ENCODE assay signal across 15 cellular contexts in genomic region chr5:123133438-123134100, GRCh38. TPM values are rescaled to one million over a fixed set of nuclear protein-coding genes. Genes with fewer than 3 reads are reported as not detected.
A peak's percentile ranks its signal among the peaks of the same experiment; 100 is the strongest.
DNase-seq lines count a peak whose midpoint lies in the region; ATAC-seq, FAIRE-seq and TF ChIP-seq lines count a peak whose summit lies in the region.
"Had no signal": no experiment of that assay in that cellular context is flagged by ENCODE, and none has a peak within 500 bp of the region (broad histone marks: within the 10 kb centered on the region; RNA-seq: fewer than 3 reads in every experiment).

No MANE protein-coding gene starts in this region.

- no peak overlapping the region for H2BK15ac ChIP-seq in H1 (ENCODE audit: low read length)
- no peak overlapping the region for H2BK15ac ChIP-seq in mesenchymal stem cell (ENCODE audit: low read depth, poor library complexity, severe bottlenecking)

- H3K23ac ChIP-seq in H1 (ENCODE audit: insufficient read length) (no peak overlapping the region), mesenchymal stem cell (ENCODE audit: low read length in 2 of 2) (no peak overlapping the region)

- H4K5ac ChIP-seq in H1 (ENCODE audit: insufficient read length, low read depth, low read length), result no peak overlapping the region

- H3K9me3 ChIP-seq in H1 (ENCODE audit: insufficient read depth in 2 of 2, low read depth in 1 of 2, low read length in 1 of 2) (no peaks in the 10 kb centered on the region), mesenchymal stem cell (ENCODE audit: control insufficient read depth, low read length) (no peaks in the 10 kb centered on the region), tibial artery (no peaks in the 10 kb centered on the region)
- H3K9me3 ChIP-seq: Caco-2 had no signal

- H3K9ac ChIP-seq in H1 (replicated peaks in 1 of 4; ENCODE audit: extremely low read depth in 1 of 4, low read depth in 3 of 4, low read length in 3 of 4), result no peak overlapping the region
- H3K9ac ChIP-seq in mesenchymal stem cell (ENCODE audit: low read length), result no peak overlapping the region

- H2BK5ac ChIP-seq in H1 (ENCODE audit: low read depth, low read length) (no peak overlapping the region), mesenchymal stem cell (ENCODE audit: low read depth, low read length, poor library complexity, severe bottlenecking) (no peak overlapping the region)

- no peak overlapping the region for H3K27ac ChIP-seq in H1 (ENCODE audit: low read depth, low read length)
- H3K27ac ChIP-seq in mesenchymal stem cell (ENCODE audit: low read length, poor library complexity, severe bottlenecking), result no peak overlapping the region
- H3K27ac ChIP-seq in tibial artery, result peak overlapping the region; percentile 57 to 58

- H3K27me3 ChIP-seq in H1 (replicated peaks in 1 of 4; ENCODE audit: control insufficient read depth in 3 of 4, extremely low read depth in 1 of 4, insufficient read depth in 3 of 4, low read length in 3 of 4) (no peaks in the 10 kb centered on the region), mesenchymal stem cell (ENCODE audit: control insufficient read depth in 1 of 2, insufficient read depth in 1 of 2, low read length in 2 of 2) (no peaks in the 10 kb centered on the region), tibial artery (no peaks in the 10 kb centered on the region)

- no peak for DNase-seq in HEK293T (ENCODE audit: extremely low spot score)
- no peak for DNase-seq in H1 (ENCODE audit: low read depth in 1 of 2, low spot score in 2 of 2)
- DNase-seq in mesenchymal stem cell, result peak; percentile 27
- no peak for DNase-seq in tibial artery
- no peak for DNase-seq in GM12891 (ENCODE audit: insufficient read length, low spot score)
- no peak for DNase-seq in DMS53 (lab: John Stamatoyannopoulos, UW)
- DNase-seq: Caco-2; CD8-positive, alpha-beta memory T cell; H9; HFFc6 had no signal

- H3K14ac ChIP-seq in H1 (ENCODE audit: insufficient read length) (no peak overlapping the region), mesenchymal stem cell (ENCODE audit: low read length in 2 of 2) (no peak overlapping the region)

- intact Hi-C loops in tibial artery (cut with DNase I; ENCODE audit: low total_unique reads), result no loop called here

- H3K79me2 ChIP-seq in H1 (ENCODE audit: control insufficient read depth in 1 of 2, insufficient read depth in 2 of 2, low read length in 2 of 2), result no peaks in the 10 kb centered on the region

- POLR2A ChIA-PET in HEK293T (lab: Yijun Ruan, JAX) (no interaction called here), H1 (lab: Charles Lee; ENCODE audit: partially characterized antibody) (no interaction called here)

- H3K4ac ChIP-seq in H1 (replicated peaks; ENCODE audit: insufficient read length, low read depth, low read length), result no peak overlapping the region
- no peak overlapping the region for H3K4ac ChIP-seq in mesenchymal stem cell (ENCODE audit: low read depth in 1 of 2, low read length in 2 of 2)

- no peak for TF ChIP-seq RAD21 in H1 (IDR thresholded peaks at IDR 0.05 in 1 of 2, conservative IDR thresholded peaks at IDR 0.05 in 1 of 2; ENCODE audit: low read depth in 2 of 2, low read length in 2 of 2)

- H3K18ac ChIP-seq in H1 (ENCODE audit: extremely low read depth, low read length), result no peak overlapping the region
- H3K18ac ChIP-seq in mesenchymal stem cell (ENCODE audit: low read depth in 1 of 2, low read length in 2 of 2), result no peak overlapping the region

- H3K4me2 ChIP-seq in H1 (ENCODE audit: insufficient read depth in 1 of 2, low read depth in 2 of 2, low read length in 2 of 2) (no peak overlapping the region), mesenchymal stem cell (ENCODE audit: low read length, poor library complexity, severe bottlenecking) (no peak overlapping the region)
- H3K4me2 ChIP-seq: GM23338 had no signal

- H3K36me3 ChIP-seq in H1 (ENCODE audit: control insufficient read depth in 2 of 4, insufficient read depth in 4 of 4, low read length in 3 of 4), result no peaks in the 10 kb centered on the region
- H3K36me3 ChIP-seq in mesenchymal stem cell (ENCODE audit: control insufficient read depth in 1 of 2, insufficient read depth in 2 of 2, low read depth in 1 of 2, low read length in 2 of 2), result no peaks in the 10 kb centered on the region
- H3K36me3 ChIP-seq in tibial artery, result no peaks in the 10 kb centered on the region

- no peaks in the 10 kb centered on the region for H4K20me1 ChIP-seq in H1 (replicated peaks in 1 of 2; ENCODE audit: control insufficient read depth in 1 of 2, insufficient read depth in 2 of 2, low read length in 2 of 2)

- H3K4me3 ChIP-seq in H1 (ENCODE audit: extremely low read depth in 1 of 4, insufficient read depth in 2 of 4, low read depth in 3 of 4, low read length in 4 of 4), result no peak overlapping the region
- H3K4me3 ChIP-seq in mesenchymal stem cell (ENCODE audit: insufficient read depth in 1 of 2, low read depth in 1 of 2, low read length in 2 of 2), result no peak overlapping the region
- no peak overlapping the region for H3K4me3 ChIP-seq in tibial artery
- H3K4me3 ChIP-seq: GM12878, GM23338 had no signal

- TF ChIP-seq POLR2A in H1 (IDR thresholded peaks at IDR 0.05; ENCODE audit: control extremely low read depth in 1 of 2, low read depth in 2 of 2, low read length in 2 of 2), result no peak
- no peak for TF ChIP-seq POLR2A in GM12891 (IDR thresholded peaks at IDR 0.05; ENCODE audit: low read depth, low read length)

- no peak for ATAC-seq in GM18517 (IDR thresholded peaks at IDR 0.05; ENCODE audit: unreplicated experiment)
- ATAC-seq: GM12878, GM23338 had no signal

- H3K23me2 ChIP-seq in H1 (ENCODE audit: low read depth, low read length), result no peaks in the 10 kb centered on the region

- no peak for TF ChIP-seq EP300 in H1 (IDR thresholded peaks at IDR 0.05; ENCODE audit: borderline replicate concordance in 1 of 2, low read depth in 2 of 2, low read length in 2 of 2)

- no peak overlapping the region for H2BK120ac ChIP-seq in H1 (replicated peaks; ENCODE audit: low read depth, low read length)
- H2BK120ac ChIP-seq in mesenchymal stem cell (ENCODE audit: low read depth, low read length), result no peak overlapping the region

- no peak overlapping the region for H2BK20ac ChIP-seq in H1 (ENCODE audit: low read length)

- H3K56ac ChIP-seq in H1 (replicated peaks; ENCODE audit: insufficient read length, low read depth, low read length), result no peak overlapping the region

- H4K91ac ChIP-seq in H1 (replicated peaks; ENCODE audit: insufficient read length, low read length) (no peak overlapping the region), mesenchymal stem cell (ENCODE audit: low read length) (no peak overlapping the region)

- WGBS in H1 (ENCODE audit: extremely low coverage in 1 of 2, insufficient coverage in 1 of 2, insufficient read length in 1 of 2, insufficient replicate concordance in 2 of 2, low coverage in 1 of 2, low lambda C conversion rate in 2 of 2, missing lambda C conversion rate in 1 of 2), 2 experiments, result 74% methylated on average over 1 of the region's 1 CpG; no CpG with 5 or more reads in 1 of the 2 experiments
- WGBS in mesenchymal stem cell, result no CpG with 5 or more reads among the region's 1 CpG

- no peaks in the 10 kb centered on the region for H3K79me1 ChIP-seq in H1 (ENCODE audit: low read depth, low read length)
- H3K79me1 ChIP-seq in mesenchymal stem cell (replicated peaks; ENCODE audit: low read length, poor library complexity, severe bottlenecking), result no peaks in the 10 kb centered on the region

- no peak overlapping the region for H2AFZ ChIP-seq in H1 (ENCODE audit: low read length)
- no peak overlapping the region for H2AFZ ChIP-seq in mesenchymal stem cell (ENCODE audit: low read depth, low read length)
- H2AFZ ChIP-seq: GM23338 had no signal

- no peak overlapping the region for H2BK12ac ChIP-seq in H1 (ENCODE audit: low read depth, low read length)
- no peak overlapping the region for H2BK12ac ChIP-seq in mesenchymal stem cell (ENCODE audit: low read length in 2 of 2)

- H4K8ac ChIP-seq in H1 (ENCODE audit: extremely low read depth, insufficient read depth, low read length), result no peak overlapping the region
- H4K8ac ChIP-seq in mesenchymal stem cell (ENCODE audit: low read length), result no peak overlapping the region

- FAIRE-seq in H1 (lab: Jason Lieb, UNC) (peak; percentile 13), GM12891 (lab: Jason Lieb, UNC) (no peak)
- FAIRE-seq: A204.1, GM12878, HTR-8/SVneo had no signal

- no peak overlapping the region for H2AK5ac ChIP-seq in H1 (ENCODE audit: low read depth, low read length)
- no peak overlapping the region for H2AK5ac ChIP-seq in mesenchymal stem cell (ENCODE audit: low read length, severe bottlenecking)

- TF ChIP-seq CTCF in H1 (IDR thresholded peaks at IDR 0.05; ENCODE audit: control extremely low read depth in 1 of 3, insufficient read depth in 1 of 3, low read depth in 1 of 3, low read length in 3 of 3) (no peak), tibial artery (IDR thresholded peaks at IDR 0.05) (no peak)

- CTCF ChIA-PET in HEK293T (lab: Yijun Ruan, JAX), result no interaction called here
- CTCF ChIA-PET in H1 (lab: Charles Lee; ENCODE audit: partially characterized antibody), result interaction anchor here (0.7 to 1.9 kb wide), 5 partner anchors 10 to 238 kb away, joined by 3 to 6 read pairs (median 3); no protein-coding TSS in a partner anchor

- no peaks in the 10 kb centered on the region for H3K4me1 ChIP-seq in H1 (replicated peaks in 1 of 4; ENCODE audit: control insufficient read depth in 3 of 4, insufficient read depth in 4 of 4, low read length in 3 of 4)
- H3K4me1 ChIP-seq in mesenchymal stem cell (ENCODE audit: control insufficient read depth, insufficient read depth, low read depth, low read length), result no peaks in the 10 kb centered on the region
- H3K4me1 ChIP-seq in tibial artery, result peaks cover 0 to 74% (median 18%) of the 10 kb centered on the region in 4 donors

TF ChIP-seq in HEK293T, 16 proteins besides CTCF, POLR2A, EP300 and RAD21 (continues in another document):
- peak; percentile 31; the same call in 1 of the 2 replicates for TF ChIP-seq ZNF384 (IDR thresholded peaks at IDR 0.05)

TF ChIP-seq in H1, 55 proteins besides CTCF, POLR2A, EP300 and RAD21 (continues in another document):
- no peak for TF ChIP-seq TCF12 (IDR thresholded peaks at IDR 0.05; ENCODE audit: low read depth, low read length)
- no peak for TF ChIP-seq POLR2AphosphoS5 (IDR thresholded peaks at IDR 0.05; ENCODE audit: low read depth, low read length)

TF ChIP-seq in GM12891, 5 proteins besides CTCF, POLR2A, EP300 and RAD21 (continues in another document):
- no peak for TF ChIP-seq SPI1 (IDR thresholded peaks at IDR 0.05; ENCODE audit: low read depth, low read length)
- no peak for TF ChIP-seq POLR2AphosphoS5 (IDR thresholded peaks at IDR 0.05; ENCODE audit: low read depth, low read length)

RNA-seq across cellular contexts. Expression of gene PRDM6, which starts 44.5 kb away (rescaled TPM):
- 0.04 and 0.08 TPM in 2 replicates for total RNA-seq in H1 (2021; fragmentation: NEBNext Ultra II Directional; extraction: Animal tissue kit (Norgen Biotek cat#: 25700))
- polyA plus RNA-seq in H1 (2011; rRNA removed), result 0.08 and 0.17 TPM in 2 replicates
- polyA plus RNA-seq in H1 (2011; cell fraction: cytosol; rRNA removed), result 0.22 TPM
- polyA plus RNA-seq in H1 (2011; cell fraction: nucleus; rRNA removed), result 0.31 TPM
- polyA plus RNA-seq in H1 (2012, experiment 1 of 2), result 0.01 TPM in 1 of 4 replicates, not detected in the others
- polyA plus RNA-seq in H1 (2012, experiment 2 of 2), result 0.01 TPM
- polyA plus RNA-seq in H1 (2013, experiment 1 of 2), result 0.02 TPM
- polyA plus RNA-seq in H1 (2013, experiment 2 of 2), result 0.09 TPM
- polyA minus RNA-seq in H1 (2011; rRNA and poly(A)+ RNA removed), result 0.03 and 0.20 TPM in 2 replicates
- polyA minus RNA-seq in H1 (2011; cell fraction: cytosol; rRNA and poly(A)+ RNA removed), result not detected
- 0.10 TPM for polyA minus RNA-seq in H1 (2011; cell fraction: nucleus; rRNA and poly(A)+ RNA removed)
- polyA plus RNA-seq in mesenchymal stem cell (2013, experiment 1 of 2), result 0.21 TPM
- polyA plus RNA-seq in mesenchymal stem cell (2013, experiment 2 of 2), result 0.15 TPM
- polyA plus RNA-seq in GM12891 (2012; ENCODE audit: low read depth, missing spikeins), result not detected
- total RNA-seq: CD8-positive, alpha-beta memory T cell; GM12878 had no signal
- polyA plus RNA-seq: CD8-positive, alpha-beta memory T cell; GM12878 had no signal

Comparison
In these comparisons a context has a peak if more than half of its experiments do, and no peak if none do; other contexts are left out.
1. H3K27ac ChIP-seq: peak in tibial artery (2 of 2); none in H1 (single experiment) and mesenchymal stem cell (single experiment).